Comparison of ENCODE assay signal across 1 cellular context in the genomic region with DNA sequence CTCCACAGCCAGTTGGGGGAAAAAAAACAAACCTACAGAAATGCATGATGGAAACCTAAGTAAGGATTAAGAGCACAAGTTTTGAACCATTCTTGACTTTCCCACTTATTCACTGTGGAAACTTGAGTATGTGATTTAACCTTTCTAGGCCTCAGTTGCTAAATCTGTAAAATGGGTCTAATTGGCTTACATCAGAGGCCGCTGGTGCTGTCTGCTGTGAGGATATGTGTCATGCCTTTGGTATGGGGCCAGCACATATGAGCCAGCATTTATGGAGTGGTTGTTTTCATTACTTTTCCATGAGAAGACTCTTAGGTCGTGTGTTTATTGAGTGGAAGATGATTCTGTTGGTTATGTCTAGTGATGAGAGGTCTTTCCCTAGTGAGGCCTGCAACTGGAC.
A peak's percentile ranks its signal among the peaks of the same experiment; 100 is the strongest.
TF ChIP-seq lines count a peak whose summit lies in the region.

No MANE protein-coding gene starts in this region.

TF ChIP-seq in endothelial cell of umbilical vein, 7 proteins besides CTCF, POLR2A, EP300 and RAD21:
- TF ChIP-seq FOS (IDR thresholded peaks at IDR 0.05; ENCODE audit: borderline replicate concordance, insufficient read depth, low read length) (peak; percentile 68), JUN (IDR thresholded peaks at IDR 0.05; ENCODE audit: borderline replicate concordance, insufficient read depth, insufficient read length, low read depth) (peak; percentile 62), EZH2 (IDR thresholded peaks at IDR 0.05; ENCODE audit: borderline replicate concordance, low read depth, low read length, severe bottlenecking) (no peak)
TF ChIP-seq in endothelial cell of umbilical vein: peak in this region for 2.
